In genomic region chr22:50201191-50202129, GRCh38 we compare ENCODE assay signal across 8 cellular contexts. TPM values are rescaled to one million over a fixed set of nuclear protein-coding genes. Genes with fewer than 3 reads are reported as not detected.
DNase-seq lines count a peak whose midpoint lies in the region; ATAC-seq and TF ChIP-seq lines count a peak whose summit lies in the region.

No MANE protein-coding gene starts in this region.

- TF ChIP-seq CTCF in heart right ventricle (IDR thresholded peaks at IDR 0.05) (no peak), retinal pigment epithelial cell (conservative IDR thresholded peaks at IDR 0.05; ENCODE audit: low read depth, low read length) (no peak)

- H3K4me1 Mint-ChIP-seq in activated CD4-positive, alpha-beta memory T cell treated with anti-CD3 and anti-CD28 coated beads, Interleukin-2, amount 10 ng/mL, durations not matched to agents 7 days and 5 days, result peaks cover 27% of the 10 kb centered on the region

- H3K9me3 Mint-ChIP-seq in activated CD4-positive, alpha-beta memory T cell treated with anti-CD3 and anti-CD28 coated beads, Interleukin-2, amount 10 ng/mL, durations not matched to agents 7 days and 5 days, result no peaks in the 10 kb centered on the region

- no peaks in the 10 kb centered on the region for H3K9me3 ChIP-seq in heart right ventricle

- no peaks in the 10 kb centered on the region for H3K27me3 Mint-ChIP-seq in activated CD4-positive, alpha-beta memory T cell treated with anti-CD3 and anti-CD28 coated beads, Interleukin-2, amount 10 ng/mL, durations not matched to agents 7 days and 5 days

- H3K4me1 ChIP-seq in ACC112 (ENCODE audit: control insufficient read depth, insufficient read depth, low read length, unreplicated experiment), result peaks cover 4% of the 10 kb centered on the region
- peaks cover 10 to 45% (median 36%) of the 10 kb centered on the region in 9 donors for H3K4me1 ChIP-seq in heart right ventricle

- ATAC-seq in GM19025 (IDR thresholded peaks at IDR 0.05; ENCODE audit: low read depth, unreplicated experiment) (peak; percentile 36), HG03175 (IDR thresholded peaks at IDR 0.05; ENCODE audit: unreplicated experiment) (peak; percentile 16), heart right ventricle (peak in 3 of 8 donors; percentile 10 to 30 (median 21)), HG03378 (IDR thresholded peaks at IDR 0.05; ENCODE audit: unreplicated experiment) (no peak)

- H2AFZ ChIP-seq in ACC112 (ENCODE audit: low read length, unreplicated experiment), result peak overlapping the region; percentile 60

- DNase-seq in activated CD4-positive, alpha-beta memory T cell treated with anti-CD3 and anti-CD28 coated beads, Interleukin-2, amount 10 ng/mL, durations not matched to agents 7 days and 5 days, result no peak
- DNase-seq in heart right ventricle, result no peak
- no peak for DNase-seq in retinal pigment epithelial cell (ENCODE audit: low read depth)
- no peak for DNase-seq in activated CD4-positive, alpha-beta T cell treated with anti-CD3 and anti-CD28 coated beads, Interleukin-2, amount 50 U/mL, for 1 hour

- H3K27ac ChIP-seq in ACC112 (ENCODE audit: low read depth, low read length), result no peak overlapping the region
- H3K27ac ChIP-seq in heart right ventricle, result peak overlapping the region; percentile 68 to 91 (median 86)

- intact Hi-C loops in heart right ventricle (cut with DNase I), result loop anchor here in 2 of 10 donors (10.0 kb wide), 1 partner anchor 267 kb away; no protein-coding TSS in a partner anchor

- peaks cover 24% of the 10 kb centered on the region for H3K79me2 ChIP-seq in ACC112 (ENCODE audit: control insufficient read depth, insufficient read depth, low read length, unreplicated experiment)

- peaks cover 19% of the 10 kb centered on the region for H3K36me3 Mint-ChIP-seq in activated CD4-positive, alpha-beta memory T cell treated with anti-CD3 and anti-CD28 coated beads, Interleukin-2, amount 10 ng/mL, durations not matched to agents 7 days and 5 days (ENCODE audit: low read depth)

- peak overlapping the region; percentile 81 for H3K4me3 Mint-ChIP-seq in activated CD4-positive, alpha-beta memory T cell treated with anti-CD3 and anti-CD28 coated beads, Interleukin-2, amount 10 ng/mL, durations not matched to agents 7 days and 5 days

- CTCF ChIA-PET in activated CD4-positive, alpha-beta memory T cell treated with anti-CD3 and anti-CD28 coated beads, Interleukin-2, amount 10 ng/mL, durations not matched to agents 7 days and 5 days (lab: Charles Lee), result no interaction called here

- peak overlapping the region; percentile 86 for H3K4me3 ChIP-seq in ACC112 (ENCODE audit: low read depth, low read length)
- peak overlapping the region; percentile 63 to 98 (median 76) for H3K4me3 ChIP-seq in heart right ventricle
- peak overlapping the region; percentile 65 for H3K4me3 ChIP-seq in retinal pigment epithelial cell (ENCODE audit: low read length)

- POLR2A ChIA-PET in activated CD4-positive, alpha-beta memory T cell treated with anti-CD3 and anti-CD28 coated beads, Interleukin-2, amount 10 ng/mL, durations not matched to agents 7 days and 5 days (lab: Charles Lee), result interaction anchor here (1.0 to 1.9 kb wide), 2 partner anchors 10 to 43 kb away, joined by 4 to 26 read pairs; no protein-coding TSS in a partner anchor

- no peaks in the 10 kb centered on the region for H3K27me3 ChIP-seq in ACC112 (ENCODE audit: insufficient read depth, low read length)
- no peaks in the 10 kb centered on the region for H3K27me3 ChIP-seq in heart right ventricle

- 2% methylated on average over 99 to 115 of the region's 115 CpGs for WGBS in heart right ventricle, 2 donors

- H3K27ac Mint-ChIP-seq in activated CD4-positive, alpha-beta memory T cell treated with anti-CD3 and anti-CD28 coated beads, Interleukin-2, amount 10 ng/mL, durations not matched to agents 7 days and 5 days, result no peak overlapping the region

- H3K36me3 ChIP-seq in ACC112 (ENCODE audit: insufficient read depth, low read length) (peaks cover 8% of the 10 kb centered on the region; the same call in 1 of the 2 replicates), heart right ventricle (peaks cover 0 to 57% (median 9%) of the 10 kb centered on the region in 9 donors)

RNA-seq across cellular contexts. Expression of gene SELENOO, which starts 0.6 kb away (rescaled TPM):
- 10 to 100 TPM; 21.5 TPM for total RNA-seq in activated CD4-positive, alpha-beta memory T cell treated with anti-CD3 and anti-CD28 coated beads, Interleukin-2, amount 10 ng/mL, durations not matched to agents 7 days and 5 days
- 10 to 100 TPM in 9 of 10 donors, 1 to 10 TPM in 1; 9.6 to 24.6 (median 11.9) TPM for total RNA-seq in heart right ventricle
- polyA plus RNA-seq in heart right ventricle, result 10 to 100 TPM; 22.6 to 29.8 TPM

RNA-seq across cellular contexts. Expression of gene TRABD, which starts 15.7 kb away (rescaled TPM):
- total RNA-seq in activated CD4-positive, alpha-beta memory T cell treated with anti-CD3 and anti-CD28 coated beads, Interleukin-2, amount 10 ng/mL, durations not matched to agents 7 days and 5 days, result 100 to 1,000 TPM; 136 to 138 TPM
- total RNA-seq in heart right ventricle, result 10 to 100 TPM; 13.6 to 24.9 (median 16.4) TPM
- polyA plus RNA-seq in heart right ventricle, result 10 to 100 TPM; 31.6 to 40.8 TPM

RNA-seq across cellular contexts. Expression of gene PANX2, which starts 30.9 kb away (rescaled TPM):
- total RNA-seq in activated CD4-positive, alpha-beta memory T cell treated with anti-CD3 and anti-CD28 coated beads, Interleukin-2, amount 10 ng/mL, durations not matched to agents 7 days and 5 days, result under 1 TPM; 0.83 to 0.88 TPM
- total RNA-seq in heart right ventricle, result under 1 TPM in 7 of 10 donors, not detected in 3; 0.15 to 0.61 (median 0.22) TPM
- under 1 TPM; 0.07 to 0.09 TPM for polyA plus RNA-seq in heart right ventricle

RNA-seq across cellular contexts. Expression of gene TUBGCP6, which starts 43.4 kb away (rescaled TPM):
- total RNA-seq in activated CD4-positive, alpha-beta memory T cell treated with anti-CD3 and anti-CD28 coated beads, Interleukin-2, amount 10 ng/mL, durations not matched to agents 7 days and 5 days, result 10 to 100 TPM; 50.6 to 53.9 TPM
- 10 to 100 TPM; 15.5 to 23.3 (median 18.5) TPM for total RNA-seq in heart right ventricle
- polyA plus RNA-seq in heart right ventricle, result 10 to 100 TPM; 14.2 to 40.7 TPM

RNA-seq across cellular contexts. Expression of gene HDAC10, which starts 49.6 kb away (rescaled TPM):
- 10 to 100 TPM; 83.7 to 90.0 TPM for total RNA-seq in activated CD4-positive, alpha-beta memory T cell treated with anti-CD3 and anti-CD28 coated beads, Interleukin-2, amount 10 ng/mL, durations not matched to agents 7 days and 5 days
- total RNA-seq in heart right ventricle, result 10 to 100 TPM in 6 of 10 donors, 1 to 10 TPM in 4; 7.1 to 16.7 (median 10.3) TPM
- 10 to 100 TPM in 1 of 2 donors, 1 to 10 TPM in 1; 7.9 to 20.3 TPM for polyA plus RNA-seq in heart right ventricle

Comparison
In these comparisons a context has a peak if more than half of its experiments do, and no peak if none do; other contexts are left out.
1. RNA of gene TRABD, which starts 15.7 kb away (total RNA-seq): 136 to 138 TPM in activated CD4-positive, alpha-beta memory T cell treated with anti-CD3 and anti-CD28 coated beads, Interleukin-2, amount 10 ng/mL, durations not matched to agents 7 days and 5 days; 13.6 to 24.9 TPM in heart right ventricle; every median in the first group is over 4 times any median in the second.
2. Peak in every context shown above with its lines, with median percentiles within 50 percentile points of each other: H3K4me3 ChIP-seq.